26 cellular contexts compared by ENCODE assay signal in the genomic region with DNA sequence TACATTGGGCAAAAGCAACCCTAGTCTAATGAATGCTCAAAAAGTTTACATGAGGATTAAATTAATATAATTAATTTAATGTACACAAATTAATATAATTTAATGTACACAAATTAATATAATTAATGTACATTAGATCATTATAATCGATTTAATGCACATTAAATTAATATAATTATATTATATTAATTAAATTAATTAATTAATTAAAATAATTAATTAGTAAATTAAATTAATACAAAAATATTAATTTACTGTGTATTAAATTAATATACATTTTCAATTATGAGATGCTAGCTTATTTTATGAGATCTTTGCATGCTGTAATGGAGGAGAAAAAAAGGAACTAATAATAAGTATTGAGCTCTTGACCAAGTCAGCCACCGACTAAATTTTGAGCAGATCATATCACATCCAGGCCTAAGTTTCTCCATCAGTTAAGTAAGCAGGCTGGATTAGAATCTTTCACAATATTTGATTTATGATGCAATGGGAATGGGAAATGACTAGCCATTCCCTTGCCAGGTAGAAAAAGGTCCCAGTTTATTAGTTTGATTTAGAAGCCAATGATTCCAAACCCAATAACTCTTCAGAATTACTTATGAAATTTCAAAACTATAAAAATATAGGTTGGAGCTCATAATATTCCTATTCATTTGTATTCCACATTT.
DNase-seq lines count a peak whose midpoint lies in the region; ATAC-seq, FAIRE-seq and TF ChIP-seq lines count a peak whose summit lies in the region.
"Had no signal": no experiment of that assay in that cellular context is flagged by ENCODE, and none has a peak within 500 bp of the region (broad histone marks: within the 10 kb centered on the region; RNA-seq: fewer than 3 reads in every experiment).

No MANE protein-coding gene starts in this region.

- no peak overlapping the region for H3K4me3 ChIP-seq in right lobe of liver
- H3K4me3 ChIP-seq: PC-9, SJSA1 had no signal

- H3K4me1 ChIP-seq in right lobe of liver, result peaks cover 0 to 12% (median 5%) of the 10 kb centered on the region in 4 donors
- H3K4me1 ChIP-seq: BE2C, SJSA1 had no signal

- H3K27ac ChIP-seq in right lobe of liver, result peak overlapping the region in 2 of 3 donors; percentile 14 to 51
- H3K27ac ChIP-seq: 22Rv1, PC-9, SJSA1 had no signal

- no peak for TF ChIP-seq CTCF in right lobe of liver (IDR thresholded peaks at IDR 0.05)

- 24% methylated on average over 2 of the region's 2 CpGs for WGBS in right lobe of liver (ENCODE audit: insufficient coverage, low coverage, low lambda C conversion rate, missing lambda C conversion rate)

- peak; percentile 12 for DNase-seq in DMS53 (lab: John Stamatoyannopoulos, UW)
- DNase-seq in DMS53 treated with DMSO at 0.1 percent for 48 hours (lab: John Stamatoyannopoulos, UW; ENCODE audit: unreplicated experiment), result no peak
- DNase-seq in RCC 7860 (ENCODE audit: low spot score), result no peak
- no peak for DNase-seq in frontal cortex (ENCODE audit: low spot score in 2 of 2)
- no peak for DNase-seq in right lobe of liver
- no peak for DNase-seq in stimulated activated CD4-positive, alpha-beta T cell treated with anti-CD3 and anti-CD28 coated beads, Interleukin-2, amount 100 ng/mL, for 48 hours
- no peak for DNase-seq in NOMO-1 treated with dmso at 0.1 percent for 144 hours (lab: John Stamatoyannopoulos, UW; ENCODE audit: unreplicated experiment)
- DNase-seq: ACHN; BE2C; Calu3; HCEC 1CT; NCI-H1105; NCI-H1436 treated with DMSO at 0.1 percent for 48 hours; NCI-H187 treated with DMSO at 0.1 percent for 48 hours; NCI-H2107; NCI-H446 treated with DMSO at 0.1 percent for 48 hours; NCI-H526; NCI-H82; NK-92 treated with Interleukin-12 subunit alpha and Interleukin-12 subunit beta, amount 100 ng/mL, for 24 hours; PC-9; Right ventricle myocardium superior; RPMI8226 had no signal

- peak; percentile 83 to 88 (median 86) for ATAC-seq in right lobe of liver
- ATAC-seq in GM21529 (IDR thresholded peaks at IDR 0.05; ENCODE audit: unreplicated experiment), result no peak

- no peaks in the 10 kb centered on the region for H3K9me3 ChIP-seq in right lobe of liver
- H3K9me3 ChIP-seq: BE2C had no signal

- no peaks in the 10 kb centered on the region for H3K36me3 ChIP-seq in right lobe of liver
- H3K36me3 ChIP-seq: BE2C, SJSA1 had no signal

- no peak for TF ChIP-seq POLR2A in right lobe of liver (IDR thresholded peaks at IDR 0.05)

- peak; percentile 59 for FAIRE-seq in RCC 7860 (lab: Jason Lieb, UNC)
- peak; percentile 79 for FAIRE-seq in frontal cortex (lab: Jason Lieb, UNC)
- FAIRE-seq: H1 had no signal

- intact Hi-C loops in right lobe of liver (cut with DNase I), result no loop called here

- no peaks in the 10 kb centered on the region for H3K27me3 ChIP-seq in right lobe of liver
- H3K27me3 ChIP-seq: BE2C, SJSA1 had no signal
